Comparison of ENCODE assay signal across 21 cellular contexts in the genomic region with DNA sequence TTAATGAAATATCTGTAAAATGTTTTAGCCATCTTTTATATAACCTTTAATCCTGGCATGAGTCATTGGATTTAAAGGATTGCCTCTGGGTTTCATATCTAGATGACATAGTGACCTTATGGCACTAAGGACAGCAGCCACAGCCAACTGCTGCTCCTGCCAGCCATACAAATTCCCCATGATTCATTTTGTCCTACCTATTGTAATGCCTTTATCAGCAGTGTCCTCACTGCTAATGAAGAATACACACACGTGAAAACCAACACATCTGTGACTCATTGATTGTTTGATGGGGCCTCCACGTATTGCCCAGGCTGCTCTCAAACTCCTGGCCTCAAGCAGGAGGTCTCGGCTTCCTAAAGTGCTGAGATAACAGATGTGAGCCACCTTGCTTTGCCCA. TPM values are rescaled to one million over a fixed set of nuclear protein-coding genes. Genes with fewer than 3 reads are reported as not detected.
DNase-seq lines count a peak whose midpoint lies in the region; ATAC-seq and TF ChIP-seq lines count a peak whose summit lies in the region.
"Had no signal": no experiment of that assay in that cellular context is flagged by ENCODE, and none has a peak within 500 bp of the region (broad histone marks: within the 10 kb centered on the region; RNA-seq: fewer than 3 reads in every experiment).

No MANE protein-coding gene starts in this region.

- intact Hi-C loops in mammary epithelial cell (cut with micrococcal nuclease): no loop called here
- intact Hi-C loops in mucosa of descending colon (cut with DNase I, micrococcal nuclease): no loop called here

- H3K79me2 ChIP-seq in mammary epithelial cell (ENCODE audit: insufficient read depth, low read length): no peaks in the 10 kb centered on the region

- no peaks in the 10 kb centered on the region for H3K36me3 ChIP-seq in mammary epithelial cell (ENCODE audit: insufficient read depth, low read length)
- no peaks in the 10 kb centered on the region for H3K36me3 ChIP-seq in mucosa of descending colon (ENCODE audit: low read depth)

- CTCF ChIA-PET in mammary epithelial cell (lab: Charles Lee; ENCODE audit: low non-redundant PET): interaction anchor here (0.7 kb wide), 1 partner anchor 283 kb away, joined by 3 read pairs; no protein-coding TSS in a partner anchor

- dilution Hi-C loops in mammary epithelial cell (cut with HindIII; ENCODE audit: low sequenced_read_pairs): no loop called here

- H3K4me1 ChIP-seq in mammary epithelial cell (ENCODE audit: insufficient read depth, low read length) (no peaks in the 10 kb centered on the region), mucosa of descending colon (ENCODE audit: low read depth) (no peaks in the 10 kb centered on the region)

- DNase-seq in EL: peak; percentile 10
- peak; percentile 75 for DNase-seq in NCI-H146 (lab: John Stamatoyannopoulos, UW)
- DNase-seq in mammary epithelial cell: peak; percentile 23
- DNase-seq in mucosa of descending colon: no peak
- no peak for DNase-seq in DMS 273 (lab: John Stamatoyannopoulos, UW; ENCODE audit: unreplicated experiment)
- no peak for DNase-seq in GM03348 (ENCODE audit: low spot score)
- DNase-seq in HK-2 (ENCODE audit: unreplicated experiment): no peak
- DNase-seq: activated CD8-positive, alpha-beta memory T cell treated with anti-CD3 and anti-CD28 coated beads, Interleukin-2, amount 50 U/mL, for 48 hours; dorsolateral prefrontal cortex; foreskin melanocyte; GDM1; HCEC 1CT; immature natural killer cell; NCI-H1417 treated with DMSO at 0.1 percent for 48 hours; NCI-H69; retina; SIG-M5; stimulated activated CD4-positive, alpha-beta T cell treated with anti-CD3 and anti-CD28 coated beads, Interleukin-4, amount 100 ng/mL, for 24 hours; stimulated activated naive CD4-positive, alpha-beta T cell treated with Interleukin-2 at 50 U/mL for 16 hours had no signal

- H3K4me3 ChIP-seq in mammary epithelial cell (replicated peaks in 1 of 3; ENCODE audit: insufficient read depth in 1 of 3, low read depth in 2 of 3, low read length in 3 of 3) (no peak overlapping the region), mucosa of descending colon (no peak overlapping the region)
- H3K4me3 ChIP-seq: dorsolateral prefrontal cortex had no signal

- in situ Hi-C loops in mammary epithelial cell (cut with MboI; ENCODE audit: low sequenced_read_pairs in 2 of 2): no loop called here

- no peaks in the 10 kb centered on the region for H4K20me1 ChIP-seq in mammary epithelial cell (ENCODE audit: insufficient read depth, low read length)

- BruUV-seq in mammary epithelial cell (replicated peaks; lab: Mats Ljungman, UMichigan): no TSS peak

- H3K9ac ChIP-seq in mammary epithelial cell (ENCODE audit: insufficient read depth, low read length): no peak overlapping the region

- no peak overlapping the region for H3K27ac ChIP-seq in mammary epithelial cell (ENCODE audit: insufficient read depth, low read depth, low read length)
- H3K27ac ChIP-seq: dorsolateral prefrontal cortex had no signal

- H3K9me3 ChIP-seq in mammary epithelial cell (replicated peaks; ENCODE audit: insufficient read depth, low read length): no peaks in the 10 kb centered on the region
- H3K9me3 ChIP-seq in mucosa of descending colon: no peaks in the 10 kb centered on the region

- TF ChIP-seq CTCF in mammary epithelial cell (conservative IDR thresholded peaks at IDR 0.05 in 1 of 2, IDR thresholded peaks at IDR 0.05 in 1 of 2; ENCODE audit: extremely low read depth in 1 of 2, insufficient read depth in 1 of 2, low read depth in 1 of 2, low read length in 2 of 2): no peak
- no peak for TF ChIP-seq CTCF in mucosa of descending colon (IDR thresholded peaks at IDR 0.05)

- ATAC-seq in mucosa of descending colon (peak; percentile 55), GM18909 (IDR thresholded peaks at IDR 0.05; ENCODE audit: poor library complexity, unreplicated experiment) (no peak)

- H3K4me2 ChIP-seq in mammary epithelial cell (ENCODE audit: insufficient read depth, low read depth, low read length): no peak overlapping the region

- 50% methylated on average over 3 of the region's 3 CpGs for WGBS in mammary epithelial cell (ENCODE audit: low coverage, missing lambda C conversion rate)

- no peaks in the 10 kb centered on the region for H3K27me3 ChIP-seq in mammary epithelial cell (ENCODE audit: insufficient read depth, low read length)

- H2AFZ ChIP-seq in mammary epithelial cell (ENCODE audit: low read depth, low read length): no peak overlapping the region

RNA-seq across cellular contexts. Expression of a gene that starts 1.8 kb away (rescaled TPM):
- total RNA-seq in mammary epithelial cell: not detected
- polyA plus RNA-seq in mammary epithelial cell: not detected
- not detected for polyA minus RNA-seq in mammary epithelial cell
- total RNA-seq in mucosa of descending colon: not detected
- polyA plus RNA-seq: BJ had no signal

RNA-seq across cellular contexts. Expression of a gene that starts 45.3 kb away (rescaled TPM):
- total RNA-seq in mammary epithelial cell (under 1 TPM in 1 of 2 donors, not detected in 1; 0.33 TPM), mucosa of descending colon (not detected)
- 0.02 TPM for polyA plus RNA-seq in mammary epithelial cell
- not detected for polyA minus RNA-seq in mammary epithelial cell
- polyA plus RNA-seq: BJ, immature natural killer cell had no signal

Comparison
In these comparisons a context has a peak if more than half of its experiments do, and no peak if none do; other contexts are left out.
1. DNase-seq: peak in EL (single experiment), NCI-H146 (single experiment) and mammary epithelial cell (single experiment); none in mucosa of descending colon (0 of 3), DMS 273 (single experiment), GM03348 (single experiment) and HK-2 (single experiment).